Comparison of ENCODE assay signal across 10 cellular contexts in genomic region chr9:113535756-113536155, GRCh38.
DNase-seq lines count a peak whose midpoint lies in the region; ATAC-seq and TF ChIP-seq lines count a peak whose summit lies in the region.
"Had no signal": no experiment of that assay in that cellular context is flagged by ENCODE, and none has a peak within 500 bp of the region (broad histone marks: within the 10 kb centered on the region; RNA-seq: fewer than 3 reads in every experiment).

No MANE protein-coding gene starts in this region.

- TF ChIP-seq CTCF in gastroesophageal sphincter (IDR thresholded peaks at IDR 0.05), result no peak
- TF ChIP-seq CTCF in nephron (IDR thresholded peaks at IDR 0.05; ENCODE audit: unreplicated experiment in 3 of 3), result no peak
- no peak for TF ChIP-seq CTCF in tibial artery (IDR thresholded peaks at IDR 0.05)
- no peak for TF ChIP-seq CTCF in osteocyte (IDR thresholded peaks at IDR 0.05)

- H3K27me3 Mint-ChIP-seq in nephron (ENCODE audit: low read depth) (peaks cover 4% of the 10 kb centered on the region), osteocyte (ENCODE audit: unreplicated experiment) (no peaks in the 10 kb centered on the region)
- H3K27me3 Mint-ChIP-seq: progenitor cell of endocrine pancreas had no signal

- H3K4me1 ChIP-seq in adipocyte (ENCODE audit: control insufficient read depth, insufficient read depth, low read length), result peaks cover 33% of the 10 kb centered on the region
- peaks cover 0 to 49% (median 6%) of the 10 kb centered on the region in 3 donors for H3K4me1 ChIP-seq in gastroesophageal sphincter
- H3K4me1 ChIP-seq in tibial artery, result peaks cover 0 to 59% (median 43%) of the 10 kb centered on the region in 4 donors

- H3K9me3 Mint-ChIP-seq in nephron (no peaks in the 10 kb centered on the region), osteocyte (ENCODE audit: unreplicated experiment) (no peaks in the 10 kb centered on the region)

- in situ Hi-C loops in G401 (cut with HindIII; ENCODE audit: low sequenced_read_pairs), result no loop called here

- TF ChIP-seq POLR2A in gastroesophageal sphincter (IDR thresholded peaks at IDR 0.05), result no peak

- H3K27ac ChIP-seq in gastroesophageal sphincter (peak overlapping the region in 3 of 4 donors; percentile 36 to 65 (median 56)), tibial artery (peak overlapping the region; percentile 73 to 77)
- H3K27ac ChIP-seq: C4-2B had no signal

- H3K4me3 Mint-ChIP-seq in nephron, result no peak overlapping the region
- no peak overlapping the region for H3K4me3 Mint-ChIP-seq in osteocyte (ENCODE audit: unreplicated experiment)

- peak overlapping the region; percentile 24 for H3K9ac ChIP-seq in adipocyte (ENCODE audit: low read length)

- intact Hi-C loops in tibial artery (cut with DNase I; ENCODE audit: low total_unique reads), result no loop called here

- ATAC-seq in gastroesophageal sphincter, result no peak

- peak overlapping the region in 2 of 3 experiments; percentile 41 to 55 for H3K27ac Mint-ChIP-seq in nephron
- H3K27ac Mint-ChIP-seq in osteocyte (ENCODE audit: unreplicated experiment), result no peak overlapping the region
- H3K27ac Mint-ChIP-seq: progenitor cell of endocrine pancreas had no signal

- H3K4me3 ChIP-seq in adipocyte (ENCODE audit: low read length), result no peak overlapping the region
- no peak overlapping the region for H3K4me3 ChIP-seq in gastroesophageal sphincter
- no peak overlapping the region for H3K4me3 ChIP-seq in tibial artery

- H3K36me3 ChIP-seq in adipocyte (ENCODE audit: control insufficient read depth, insufficient read depth, low read length, severe bottlenecking) (no peaks in the 10 kb centered on the region), gastroesophageal sphincter (peaks cover 0 to 75% of the 10 kb centered on the region in 2 donors), tibial artery (peaks cover 0 to 6% (median 0%) of the 10 kb centered on the region in 3 donors)

- H3K4me1 Mint-ChIP-seq in nephron, result peaks cover 31% of the 10 kb centered on the region
- peaks cover 7% of the 10 kb centered on the region for H3K4me1 Mint-ChIP-seq in osteocyte (ENCODE audit: unreplicated experiment)

- peaks cover 7% of the 10 kb centered on the region for H3K27me3 ChIP-seq in adipocyte (replicated peaks; ENCODE audit: control insufficient read depth, insufficient read depth, low read length)
- H3K27me3 ChIP-seq in gastroesophageal sphincter, result no peaks in the 10 kb centered on the region
- H3K27me3 ChIP-seq in tibial artery, result no peaks in the 10 kb centered on the region

- no peak for DNase-seq in adipocyte (ENCODE audit: low read depth)
- peak; percentile 7 to 56 for DNase-seq in tibial artery
- DNase-seq in osteocyte (ENCODE audit: extremely low spot score, unreplicated experiment), result no peak
- no peak for DNase-seq in activated effector memory CD4-positive, alpha-beta T cell treated with Interleukin-2 at 50 U/mL for 16 hours
- no peak for DNase-seq in G401 (ENCODE audit: low spot score)
- DNase-seq: activated CD8-positive, alpha-beta memory T cell treated with anti-CD3 and anti-CD28 coated beads, Interleukin-2, amount 50 U/mL, for 48 hours had no signal

- H3K9me3 ChIP-seq in adipocyte (ENCODE audit: control insufficient read depth, low read length) (no peaks in the 10 kb centered on the region), gastroesophageal sphincter (no peaks in the 10 kb centered on the region), tibial artery (no peaks in the 10 kb centered on the region)

- no peak for TF ChIP-seq EP300 in gastroesophageal sphincter (IDR thresholded peaks at IDR 0.05)

- 84% methylated on average over 4 of the region's 6 CpGs; no CpG with 5 or more reads in 1 of the 2 donors for WGBS in gastroesophageal sphincter (ENCODE audit: low coverage in 1 of 2), 2 donors

- H3K36me3 Mint-ChIP-seq in nephron (ENCODE audit: low read depth), result no peaks in the 10 kb centered on the region
- H3K36me3 Mint-ChIP-seq in osteocyte (ENCODE audit: unreplicated experiment), result no peaks in the 10 kb centered on the region

Comparison
In these comparisons a context has a peak if more than half of its experiments do, and no peak if none do; other contexts are left out.
1. DNase-seq: peak in tibial artery (2 of 2); none in adipocyte (single experiment), osteocyte (single experiment), activated effector memory CD4-positive, alpha-beta T cell treated with Interleukin-2 at 50 U/mL for 16 hours (single experiment) and G401 (single experiment).